ENCODE assay signal across 1 cellular context in genomic region chr6:30740993-30741784, GRCh38.
TF ChIP-seq lines count a peak whose summit lies in the region.

No MANE protein-coding gene starts in this region.

TF ChIP-seq in WTC11, 78 proteins besides CTCF, POLR2A, EP300 and RAD21 (continued from another document):
- TF ChIP-seq PRRX2 (CRISPR knock-in tag; IDR thresholded peaks at IDR 0.05) (no peak), FOXJ3 (CRISPR knock-in tag; IDR thresholded peaks at IDR 0.05; ENCODE audit: borderline replicate concordance) (no peak), NFYB (CRISPR knock-in tag; conservative IDR thresholded peaks at IDR 0.05; ENCODE audit: low read depth) (no peak), FOXP4 (CRISPR knock-in tag; IDR thresholded peaks at IDR 0.05) (no peak)
- TF ChIP-seq, protein P1, sequence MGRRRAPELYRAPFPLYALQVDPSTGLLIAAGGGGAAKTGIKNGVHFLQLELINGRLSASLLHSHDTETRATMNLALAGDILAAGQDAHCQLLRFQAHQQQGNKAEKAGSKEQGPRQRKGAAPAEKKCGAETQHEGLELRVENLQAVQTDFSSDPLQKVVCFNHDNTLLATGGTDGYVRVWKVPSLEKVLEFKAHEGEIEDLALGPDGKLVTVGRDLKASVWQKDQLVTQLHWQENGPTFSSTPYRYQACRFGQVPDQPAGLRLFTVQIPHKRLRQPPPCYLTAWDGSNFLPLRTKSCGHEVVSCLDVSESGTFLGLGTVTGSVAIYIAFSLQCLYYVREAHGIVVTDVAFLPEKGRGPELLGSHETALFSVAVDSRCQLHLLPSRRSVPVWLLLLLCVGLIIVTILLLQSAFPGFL (CRISPR knock-in tag; IDR thresholded peaks at IDR 0.05; ENCODE audit: borderline replicate concordance) = no peak
